17 cellular contexts compared by ENCODE assay signal in genomic region chr3:15458212-15458780, GRCh38. TPM values are rescaled to one million over a fixed set of nuclear protein-coding genes. Genes with fewer than 3 reads are reported as not detected.
DNase-seq lines count a peak whose midpoint lies in the region; ATAC-seq, FAIRE-seq and TF ChIP-seq lines count a peak whose summit lies in the region.
"Had no signal": no experiment of that assay in that cellular context is flagged by ENCODE, and none has a peak within 500 bp of the region (broad histone marks: within the 10 kb centered on the region; RNA-seq: fewer than 3 reads in every experiment).

No MANE protein-coding gene starts in this region.

- H3K9me3 ChIP-seq in K562 (replicated peaks; ENCODE audit: control insufficient read depth, insufficient read depth, low read depth, low read length) (no peaks in the 10 kb centered on the region), HAP-1 (no peaks in the 10 kb centered on the region)

- in situ Hi-C loops in K562 (cut with MboI), result no loop called here
- in situ Hi-C loops in HAP-1 (cut with MboI; ENCODE audit: low sequenced_read_pairs), result no loop called here

- no peaks in the 10 kb centered on the region for H3K36me3 ChIP-seq in K562 (ENCODE audit: control insufficient read depth, insufficient read depth, low read length)
- no peaks in the 10 kb centered on the region for H3K36me3 ChIP-seq in HAP-1 (replicated peaks)

- DNase-seq in activated CD4-positive, alpha-beta memory T cell treated with anti-CD3 and anti-CD28 coated beads, Interleukin-2, amount 10 ng/mL, durations not matched to agents 7 days and 5 days, result peak; percentile 3
- DNase-seq in activated CD4-positive, alpha-beta memory T cell treated with anti-CD3 and anti-CD28 coated beads for 36 hours, result no peak
- DNase-seq in LoVo (ENCODE audit: low spot score) (peak; percentile 16), K562 (ENCODE audit: extremely low read depth in 1 of 4, low spot score in 3 of 4) (peak in 2 of 4 experiments; percentile 30 to 33), HAP-1 (ENCODE audit: low spot score in 2 of 2) (no peak), NOMO-1 (lab: John Stamatoyannopoulos, UW; ENCODE audit: unreplicated experiment in 2 of 2) (no peak), NCI-H2171 (lab: John Stamatoyannopoulos, UW) (no peak)
- no peak for DNase-seq in stimulated activated effector memory CD8-positive, alpha-beta T cell treated with anti-CD3 and anti-CD28 coated beads, Interleukin-12 subunit alpha, Interleukin-12 subunit beta, amount 100 ng/mL, for 72 hours (ENCODE audit: low spot score in 2 of 2)
- DNase-seq: GF-D8; GOT3; NCI-H1092 treated with DMSO at 0.1 percent for 48 hours; NCI-H1694; NCI-H69; NK-92 treated with Interleukin-12 subunit alpha and Interleukin-12 subunit beta, amount 100 ng/mL, for 24 hours; PC-9; SW 1271 had no signal

- no peak for TF ChIP-seq CTCF in K562 (IDR thresholded peaks at IDR 0.05 in 2 of 3, conservative IDR thresholded peaks at IDR 0.05 in 1 of 3; ENCODE audit: insufficient read depth in 2 of 3, low read depth in 1 of 3, low read length in 3 of 3)

- BruUV-seq in K562 (replicated peaks; lab: Mats Ljungman, UMichigan), result no TSS peak

- POLR2A ChIA-PET in activated CD4-positive, alpha-beta memory T cell treated with anti-CD3 and anti-CD28 coated beads, Interleukin-2, amount 10 ng/mL, durations not matched to agents 7 days and 5 days (lab: Charles Lee), result no interaction called here
- POLR2A ChIA-PET in activated CD4-positive, alpha-beta memory T cell treated with anti-CD3 and anti-CD28 coated beads for 36 hours (lab: Charles Lee), result no interaction called here
- POLR2A ChIA-PET in K562 (lab: Yijun Ruan, JAX), result no interaction called here

- no peaks in the 10 kb centered on the region for H3K9me1 ChIP-seq in K562 (ENCODE audit: control insufficient read depth, insufficient read depth, low read length)

- H4K20me1 ChIP-seq in K562 (replicated peaks; ENCODE audit: control insufficient read depth, insufficient read depth, low read length), result no peaks in the 10 kb centered on the region

- peak overlapping the region; percentile 21; the same call in 1 of the 2 replicates for H2AFZ ChIP-seq in K562 (ENCODE audit: low read depth, low read length)
- H2AFZ ChIP-seq: PC-9 had no signal

- no peak overlapping the region for H3K4me2 ChIP-seq in K562 (ENCODE audit: insufficient read depth, low read length)
- H3K4me2 ChIP-seq: PC-9 had no signal

- peak; percentile 55 for ATAC-seq in K562
- no peak for ATAC-seq in stimulated activated effector memory CD8-positive, alpha-beta T cell treated with anti-CD3 and anti-CD28 coated beads, Interleukin-12 subunit alpha, Interleukin-12 subunit beta, amount 100 ng/mL, for 72 hours

- H3K27me3 Mint-ChIP-seq in activated CD4-positive, alpha-beta memory T cell treated with anti-CD3 and anti-CD28 coated beads, Interleukin-2, amount 10 ng/mL, durations not matched to agents 7 days and 5 days, result no peaks in the 10 kb centered on the region
- H3K27me3 Mint-ChIP-seq in activated CD4-positive, alpha-beta memory T cell treated with anti-CD3 and anti-CD28 coated beads for 36 hours, result no peaks in the 10 kb centered on the region

- no peak overlapping the region for H3K27ac Mint-ChIP-seq in activated CD4-positive, alpha-beta memory T cell treated with anti-CD3 and anti-CD28 coated beads, Interleukin-2, amount 10 ng/mL, durations not matched to agents 7 days and 5 days
- no peak overlapping the region for H3K27ac Mint-ChIP-seq in activated CD4-positive, alpha-beta memory T cell treated with anti-CD3 and anti-CD28 coated beads for 36 hours
- peak overlapping the region; percentile 54 for H3K27ac Mint-ChIP-seq in stimulated activated effector memory CD8-positive, alpha-beta T cell treated with anti-CD3 and anti-CD28 coated beads, Interleukin-12 subunit alpha, Interleukin-12 subunit beta, amount 100 ng/mL, for 72 hours

- H3K79me2 ChIP-seq in K562 (ENCODE audit: control insufficient read depth, insufficient read depth, low read length), result no peaks in the 10 kb centered on the region

- CTCF ChIA-PET in activated CD4-positive, alpha-beta memory T cell treated with anti-CD3 and anti-CD28 coated beads, Interleukin-2, amount 10 ng/mL, durations not matched to agents 7 days and 5 days (lab: Charles Lee), result no interaction called here
- CTCF ChIA-PET in activated CD4-positive, alpha-beta memory T cell treated with anti-CD3 and anti-CD28 coated beads for 36 hours (lab: Charles Lee), result no interaction called here
- CTCF ChIA-PET in K562 (lab: Yijun Ruan, JAX; ENCODE audit: low intra/inter-chr PET ratio), result no interaction called here

- TF ChIP-seq EP300 in K562 (IDR thresholded peaks at IDR 0.05; ENCODE audit: low read length), result no peak

- no peak overlapping the region for H3K9ac ChIP-seq in K562 (ENCODE audit: insufficient read depth in 1 of 2, low read depth in 2 of 2, low read length in 2 of 2)

- H3K9me3 Mint-ChIP-seq in activated CD4-positive, alpha-beta memory T cell treated with anti-CD3 and anti-CD28 coated beads, Interleukin-2, amount 10 ng/mL, durations not matched to agents 7 days and 5 days, result no peaks in the 10 kb centered on the region
- no peaks in the 10 kb centered on the region for H3K9me3 Mint-ChIP-seq in activated CD4-positive, alpha-beta memory T cell treated with anti-CD3 and anti-CD28 coated beads for 36 hours
- no peaks in the 10 kb centered on the region for H3K9me3 Mint-ChIP-seq in stimulated activated effector memory CD8-positive, alpha-beta T cell treated with anti-CD3 and anti-CD28 coated beads, Interleukin-12 subunit alpha, Interleukin-12 subunit beta, amount 100 ng/mL, for 72 hours

- H3K4me3 ChIP-seq in K562 (no peak overlapping the region), HAP-1 (no peak overlapping the region)
- H3K4me3 ChIP-seq: PC-9 had no signal

- H3K27me3 ChIP-seq in K562 (ENCODE audit: control insufficient read depth in 2 of 2, insufficient read depth in 2 of 2, low read length in 2 of 2) (peaks cover 26 to 32% of the 10 kb centered on the region in 2 experiments; a peak in 4 of 5 replicates), HAP-1 (ENCODE audit: low read depth) (peaks cover 6% of the 10 kb centered on the region)

- TF ChIP-seq RAD21 in K562 (CRISPR knock-in tag; conservative IDR thresholded peaks at IDR 0.05 in 1 of 2, IDR thresholded peaks at IDR 0.05 in 1 of 2), result no peak

- WGBS in K562 (ENCODE audit: insufficient coverage, low coverage, missing lambda C conversion rate), result 28% methylated on average over 7 of the region's 7 CpGs

- no peak for FAIRE-seq in K562 (lab: Jason Lieb, UNC)

- no peak for TF ChIP-seq POLR2A in K562 (conservative IDR thresholded peaks at IDR 0.05)

- H3K4me3 Mint-ChIP-seq in activated CD4-positive, alpha-beta memory T cell treated with anti-CD3 and anti-CD28 coated beads, Interleukin-2, amount 10 ng/mL, durations not matched to agents 7 days and 5 days, result no peak overlapping the region
- no peak overlapping the region for H3K4me3 Mint-ChIP-seq in activated CD4-positive, alpha-beta memory T cell treated with anti-CD3 and anti-CD28 coated beads for 36 hours
- no peak overlapping the region for H3K4me3 Mint-ChIP-seq in stimulated activated effector memory CD8-positive, alpha-beta T cell treated with anti-CD3 and anti-CD28 coated beads, Interleukin-12 subunit alpha, Interleukin-12 subunit beta, amount 100 ng/mL, for 72 hours

- H3K4me1 ChIP-seq in K562 (replicated peaks in 1 of 2; ENCODE audit: control insufficient read depth in 2 of 2, insufficient read depth in 2 of 2, low read length in 2 of 2), result 0 out of 5 replicates have a peak, but pooled peaks cover 0 to 2% of the 10 kb centered on the region in 2 experiments
- H3K4me1 ChIP-seq in HAP-1, result no peaks in the 10 kb centered on the region

- H3K27ac ChIP-seq in K562 (ENCODE audit: extremely low read depth, low read depth, low read length), result no peak overlapping the region
- H3K27ac ChIP-seq: C4-2B, PC-9 had no signal

- H3K36me3 Mint-ChIP-seq in activated CD4-positive, alpha-beta memory T cell treated with anti-CD3 and anti-CD28 coated beads, Interleukin-2, amount 10 ng/mL, durations not matched to agents 7 days and 5 days (ENCODE audit: low read depth), result no peaks in the 10 kb centered on the region
- H3K36me3 Mint-ChIP-seq in activated CD4-positive, alpha-beta memory T cell treated with anti-CD3 and anti-CD28 coated beads for 36 hours, result no peaks in the 10 kb centered on the region
- no peaks in the 10 kb centered on the region for H3K36me3 Mint-ChIP-seq in stimulated activated effector memory CD8-positive, alpha-beta T cell treated with anti-CD3 and anti-CD28 coated beads, Interleukin-12 subunit alpha, Interleukin-12 subunit beta, amount 100 ng/mL, for 72 hours

- intact Hi-C loops in activated CD4-positive, alpha-beta memory T cell treated with anti-CD3 and anti-CD28 coated beads for 36 hours (cut with micrococcal nuclease), result no loop called here
- intact Hi-C loops in K562 (cut with micrococcal nuclease), result no loop called here

- H3K4me1 Mint-ChIP-seq in activated CD4-positive, alpha-beta memory T cell treated with anti-CD3 and anti-CD28 coated beads, Interleukin-2, amount 10 ng/mL, durations not matched to agents 7 days and 5 days, result peaks cover 29% of the 10 kb centered on the region
- peaks cover 21% of the 10 kb centered on the region for H3K4me1 Mint-ChIP-seq in activated CD4-positive, alpha-beta memory T cell treated with anti-CD3 and anti-CD28 coated beads for 36 hours (ENCODE audit: low read depth)
- H3K4me1 Mint-ChIP-seq in stimulated activated effector memory CD8-positive, alpha-beta T cell treated with anti-CD3 and anti-CD28 coated beads, Interleukin-12 subunit alpha, Interleukin-12 subunit beta, amount 100 ng/mL, for 72 hours, result peaks cover 34% of the 10 kb centered on the region

RNA-seq across cellular contexts. Expression of gene EAF1, which starts 30.9 kb away (rescaled TPM):
- 10 to 100 TPM; 31.0 to 33.0 TPM for total RNA-seq in activated CD4-positive, alpha-beta memory T cell treated with anti-CD3 and anti-CD28 coated beads, Interleukin-2, amount 10 ng/mL, durations not matched to agents 7 days and 5 days
- total RNA-seq in activated CD4-positive, alpha-beta memory T cell treated with anti-CD3 and anti-CD28 coated beads for 36 hours, result 10 to 100 TPM; 23.4 to 23.6 TPM
- 7.2 and 11.4 TPM in 2 replicates for total RNA-seq in K562 (2011; cell fraction: chromatin; rRNA removed; ENCODE audit: low replicate concordance)
- total RNA-seq in K562 (2011; cell fraction: nucleolus; rRNA removed), result 5.0 and 7.5 TPM in 2 replicates
- 10.2 and 14.3 TPM in 2 replicates for total RNA-seq in K562 (2011; cell fraction: nucleoplasm; rRNA removed)
- total RNA-seq in K562 (2014; rRNA removed), result 26.8 and 32.4 TPM in 2 replicates
- 21.6 and 22.8 TPM in 2 replicates for total RNA-seq in K562 (2014; rRNA removed; fragmentation: Illumina TruSeq; extraction: Trizol)
- 20.8 and 22.7 TPM in 2 replicates for total RNA-seq in K562 (2015; rRNA removed; fragmentation: Illumina TruSeq; extraction: Trizol)
- 20.4 and 21.9 TPM in 2 replicates for total RNA-seq in K562 (2021)
- polyA plus RNA-seq in K562 (2011; rRNA removed), result 16.8 and 19.5 TPM in 2 replicates
- 18.2 and 19.9 TPM in 2 replicates for polyA plus RNA-seq in K562 (2011; cell fraction: cytosol; rRNA removed)
- polyA plus RNA-seq in K562 (2011; cell fraction: nucleus; rRNA removed), result 9.4 and 10.7 TPM in 2 replicates
- 16.7 and 18.2 TPM in 2 replicates for polyA plus RNA-seq in K562 (2012)
- polyA plus RNA-seq in K562 (2014; fragmentation: Illumina TruSeq; extraction: Trizol), result 20.7 and 22.6 TPM in 2 replicates
- polyA plus RNA-seq in K562 (2014; fragmentation: Nextera tagmentation; extraction: Ambion mirVana), result 10 to 100 TPM in 1 of 2 experiments, 1 to 10 TPM in 1; 7.0 to 10.9 TPM
- 19.0 and 22.0 TPM in 2 replicates for polyA plus RNA-seq in K562 (2014; rRNA removed)
- 27.8 and 31.9 TPM in 2 replicates for polyA minus RNA-seq in K562 (2011; rRNA and poly(A)+ RNA removed)
- 19.7 and 21.1 TPM in 2 replicates for polyA minus RNA-seq in K562 (2011; cell fraction: cytosol; rRNA and poly(A)+ RNA removed)
- 8.9 and 10.6 TPM in 2 replicates for polyA minus RNA-seq in K562 (2011; cell fraction: nucleus; rRNA and poly(A)+ RNA removed)

RNA-seq across cellular contexts. Expression of gene METTL6, which starts 31.0 kb away (rescaled TPM):
- total RNA-seq in activated CD4-positive, alpha-beta memory T cell treated with anti-CD3 and anti-CD28 coated beads, Interleukin-2, amount 10 ng/mL, durations not matched to agents 7 days and 5 days, result 10 to 100 TPM; 16.1 TPM
- 10 to 100 TPM; 17.3 to 17.8 TPM for total RNA-seq in activated CD4-positive, alpha-beta memory T cell treated with anti-CD3 and anti-CD28 coated beads for 36 hours
- total RNA-seq in K562 (2011; cell fraction: chromatin; rRNA removed; ENCODE audit: low replicate concordance), result 16.8 and 19.9 TPM in 2 replicates
- 13.3 and 14.7 TPM in 2 replicates for total RNA-seq in K562 (2011; cell fraction: nucleolus; rRNA removed)
- 20.2 and 22.2 TPM in 2 replicates for total RNA-seq in K562 (2011; cell fraction: nucleoplasm; rRNA removed)
- 18.8 and 20.9 TPM in 2 replicates for total RNA-seq in K562 (2014; rRNA removed)
- total RNA-seq in K562 (2014; rRNA removed; fragmentation: Illumina TruSeq; extraction: Trizol), result 32.8 and 38.7 TPM in 2 replicates
- 32.2 and 33.9 TPM in 2 replicates for total RNA-seq in K562 (2015; rRNA removed; fragmentation: Illumina TruSeq; extraction: Trizol)
- 19.9 and 21.6 TPM in 2 replicates for total RNA-seq in K562 (2021)
- polyA plus RNA-seq in K562 (2011; rRNA removed), result 24.9 and 28.3 TPM in 2 replicates
- polyA plus RNA-seq in K562 (2011; cell fraction: cytosol; rRNA removed), result 19.2 and 21.8 TPM in 2 replicates
- polyA plus RNA-seq in K562 (2011; cell fraction: nucleus; rRNA removed), result 9.8 and 10.3 TPM in 2 replicates
- 20.3 and 21.8 TPM in 2 replicates for polyA plus RNA-seq in K562 (2012)
- polyA plus RNA-seq in K562 (2014; fragmentation: Illumina TruSeq; extraction: Trizol), result 26.8 and 34.5 TPM in 2 replicates
- polyA plus RNA-seq in K562 (2014; fragmentation: Nextera tagmentation; extraction: Ambion mirVana), result 10 to 100 TPM; 44.1 to 61.5 TPM
- 23.5 and 39.6 TPM in 2 replicates for polyA plus RNA-seq in K562 (2014; rRNA removed)
- polyA minus RNA-seq in K562 (2011; rRNA and poly(A)+ RNA removed), result 30.4 and 36.7 TPM in 2 replicates
- 9.5 and 10.0 TPM in 2 replicates for polyA minus RNA-seq in K562 (2011; cell fraction: cytosol; rRNA and poly(A)+ RNA removed)
- 9.7 and 11.9 TPM in 2 replicates for polyA minus RNA-seq in K562 (2011; cell fraction: nucleus; rRNA and poly(A)+ RNA removed)

Comparison
In these comparisons a context has a peak if more than half of its experiments do, and no peak if none do; other contexts are left out.
1. DNase-seq: peak in activated CD4-positive, alpha-beta memory T cell treated with anti-CD3 and anti-CD28 coated beads, Interleukin-2, amount 10 ng/mL, durations not matched to agents 7 days and 5 days (single experiment) and LoVo (single experiment); none in activated CD4-positive, alpha-beta memory T cell treated with anti-CD3 and anti-CD28 coated beads for 36 hours (single experiment), stimulated activated effector memory CD8-positive, alpha-beta T cell treated with anti-CD3 and anti-CD28 coated beads, Interleukin-12 subunit alpha, Interleukin-12 subunit beta, amount 100 ng/mL, for 72 hours (0 of 2), HAP-1 (0 of 2), NOMO-1 (0 of 2) and NCI-H2171 (single experiment).